In the genomic region with DNA sequence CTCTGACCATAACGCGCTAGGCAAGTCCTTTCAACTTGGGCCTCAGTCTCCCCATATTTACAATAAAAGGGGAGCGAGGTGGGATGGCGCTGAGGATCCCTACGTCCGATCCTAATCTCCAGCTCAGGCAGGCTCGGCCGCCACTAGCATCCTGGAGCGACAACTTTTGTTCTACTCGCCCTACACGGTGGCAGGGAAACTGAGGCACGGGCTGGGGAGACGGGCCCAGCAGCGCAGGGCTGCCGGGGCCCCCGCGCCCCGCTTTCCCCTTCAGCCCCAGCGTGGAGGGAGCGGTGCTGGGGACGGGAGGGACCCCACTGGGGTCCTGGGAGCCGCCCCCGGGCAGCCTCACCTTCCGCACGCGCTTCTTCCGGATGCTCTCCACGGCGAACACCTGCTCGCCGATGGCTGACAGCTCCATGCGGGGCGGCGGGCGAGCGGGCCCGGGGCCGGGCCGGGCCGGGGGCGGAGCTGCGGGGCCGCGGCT, we compare ENCODE assay signal across 8 cellular contexts. TPM values are rescaled to one million over a fixed set of nuclear protein-coding genes. Genes with fewer than 3 reads are reported as not detected.
DNase-seq lines count a peak whose midpoint lies in the region; ATAC-seq and TF ChIP-seq lines count a peak whose summit lies in the region.

No MANE protein-coding gene starts in this region.

- DNase-seq in heart left ventricle (no peak), left cardiac atrium (no peak), MCF 10A (ENCODE audit: unreplicated experiment) (no peak), NCI-H2107 treated with DMSO at 0.1 percent for 48 hours (lab: John Stamatoyannopoulos, UW; ENCODE audit: unreplicated experiment) (no peak), NCI-H146 (lab: John Stamatoyannopoulos, UW) (no peak), NCI-H1930 (lab: John Stamatoyannopoulos, UW) (no peak), HK-2 (ENCODE audit: unreplicated experiment) (no peak)

- H3K36me3 Mint-ChIP-seq in MCF 10A (ENCODE audit: insufficient read depth, unreplicated experiment), result no peaks in the 10 kb centered on the region

- 5 to 9% (median 9%) methylated on average over 11 to 44 of the region's 44 CpGs for WGBS in heart left ventricle, 4 donors

- no peaks in the 10 kb centered on the region for H3K9me3 ChIP-seq in heart left ventricle
- H3K9me3 ChIP-seq in mononuclear cell (ENCODE audit: low read depth, low read length), result no peaks in the 10 kb centered on the region

- peaks cover 36% of the 10 kb centered on the region for H3K27me3 Mint-ChIP-seq in MCF 10A (ENCODE audit: insufficient read depth, unreplicated experiment)

- H3K27me3 ChIP-seq in heart left ventricle (peaks cover 0 to 15% (median 0%) of the 10 kb centered on the region in 9 donors), mononuclear cell (ENCODE audit: insufficient read depth, low read length) (peaks cover 16% of the 10 kb centered on the region)

- peaks cover 0 to 24% (median 9%) of the 10 kb centered on the region in 9 donors for H3K36me3 ChIP-seq in heart left ventricle

- peaks cover 0 to 59% (median 33%) of the 10 kb centered on the region in 12 donors for H3K4me1 ChIP-seq in heart left ventricle
- H3K4me1 ChIP-seq in mononuclear cell (ENCODE audit: insufficient read depth, low read length), result peaks cover 52% of the 10 kb centered on the region

- H3K9me3 Mint-ChIP-seq in MCF 10A (ENCODE audit: unreplicated experiment), result no peaks in the 10 kb centered on the region

- TF ChIP-seq POLR2A in heart left ventricle (IDR thresholded peaks at IDR 0.05), result no peak

- TF ChIP-seq CTCF in heart left ventricle (IDR thresholded peaks at IDR 0.05) (no peak), MCF 10A (IDR thresholded peaks at IDR 0.05; ENCODE audit: unreplicated experiment) (no peak)

- no peak overlapping the region for H3K27ac Mint-ChIP-seq in MCF 10A (ENCODE audit: low read depth, unreplicated experiment)

- no TSS peak for BruUV-seq in MCF 10A (replicated peaks; lab: Mats Ljungman, UMichigan)

- POLR2A ChIA-PET in MCF 10A (lab: Yijun Ruan, JAX), result interaction anchor here (0.6 to 6.1 kb wide), 5 partner anchors 37 to 411 kb away, joined by 3 to 64 read pairs (median 3); a partner anchor contains a TSS

- H3K4me1 Mint-ChIP-seq in MCF 10A (ENCODE audit: insufficient read depth, unreplicated experiment), result no peaks in the 10 kb centered on the region

- peak overlapping the region; percentile 82 to 99 (median 94) for H3K27ac ChIP-seq in heart left ventricle

- CTCF ChIA-PET in MCF 10A (lab: Yijun Ruan, JAX), result no interaction called here

- intact Hi-C loops in heart left ventricle (cut with DNase I), result loop anchor here in 6 of 10 donors (1.0 to 5.0 kb wide), 3 partner anchors 165 to 370 kb away; a partner anchor contains a TSS
- intact Hi-C loops in left cardiac atrium (cut with DNase I), result loop anchor here in 1 of 2 donors (5.0 kb wide), 1 partner anchor 165 kb away; a partner anchor contains a TSS
- intact Hi-C loops in MCF 10A (cut with micrococcal nuclease), result loop anchor here (2.0 kb wide), 1 partner anchor 247 kb away; a partner anchor contains a TSS

- peak overlapping the region; percentile 72 for H3K4me3 Mint-ChIP-seq in MCF 10A (ENCODE audit: unreplicated experiment)

- no peak for ATAC-seq in heart left ventricle
- no peak for ATAC-seq in left cardiac atrium

- H3K4me3 ChIP-seq in heart left ventricle (peak overlapping the region; percentile 71 to 99 (median 92)), mononuclear cell (ENCODE audit: low read length) (peak overlapping the region; percentile 78)

RNA-seq across cellular contexts. Expression of a gene that starts 0.4 kb away (rescaled TPM):
- total RNA-seq in heart left ventricle (100 to 1,000 TPM in 1 of 9 donors, 10 to 100 TPM in 8; 48.3 to 187 (median 75.0) TPM), left cardiac atrium (10 to 100 TPM; 54.5 to 63.7 TPM), MCF 10A (2022) (5.3 and 6.2 TPM in 2 replicates), mononuclear cell (28.8 TPM)
- 10 to 100 TPM; 50.1 to 60.4 TPM for polyA plus RNA-seq in heart left ventricle

RNA-seq across cellular contexts. Expression of a gene that starts 55.0 kb away (rescaled TPM):
- total RNA-seq in heart left ventricle (1 to 10 TPM in 1 of 9 donors, under 1 TPM in 3, not detected in 5; 0.21 to 1.7 (median 0.61) TPM), left cardiac atrium (under 1 TPM in 1 of 2 donors, not detected in 1; 0.35 TPM), MCF 10A (2022) (0.86 and 1.2 TPM in 2 replicates), mononuclear cell (1.9 TPM)
- polyA plus RNA-seq in heart left ventricle, result under 1 TPM in 1 of 2 donors, not detected in 1; 0.46 TPM
